Comparison of ENCODE assay signal across 1 cellular context in genomic region chr16:740764-741505, GRCh38.
TF ChIP-seq lines count a peak whose summit lies in the region.

TSS of gene CIAO3 (minus strand) at chr16:740997. CDS start at chr16:740985, 12 bp downstream.

TF ChIP-seq in K562, 482 proteins besides CTCF, POLR2A, EP300 and RAD21 (continued from another document and continues in another):
- TF ChIP-seq ZNF609 (CRISPR knock-in tag; IDR thresholded peaks at IDR 0.05; ENCODE audit: borderline replicate concordance) = no peak
- no peak for TF ChIP-seq HMG20B (CRISPR knock-in tag; IDR thresholded peaks at IDR 0.05)
- no peak for TF ChIP-seq GTF3C2 (IDR thresholded peaks at IDR 0.05; ENCODE audit: borderline replicate concordance, extremely low read depth, insufficient read length)
- 0 out of 2 replicates have a peak, but pooled peaks have one; percentile 10 for TF ChIP-seq KDM2B (CRISPR knock-in tag; IDR thresholded peaks at IDR 0.05)
- TF ChIP-seq ARNT (IDR thresholded peaks at IDR 0.05) = no peak
- TF ChIP-seq CBX8 (IDR thresholded peaks at IDR 0.05; ENCODE audit: borderline replicate concordance, extremely low read depth, low read depth, low read length, poor library complexity, severe bottlenecking) = no peak
- no peak for TF ChIP-seq GTF2F1 (IDR thresholded peaks at IDR 0.05; ENCODE audit: low read depth, low read length)
- TF ChIP-seq MED1 (CRISPR knock-in tag; IDR thresholded peaks at IDR 0.05; ENCODE audit: borderline replicate concordance) = no peak
- TF ChIP-seq NBN (IDR thresholded peaks at IDR 0.05; ENCODE audit: low read depth) = no peak
- peak; percentile 98 for TF ChIP-seq ARID4B (CRISPR knock-in tag; IDR thresholded peaks at IDR 0.05)
- no peak for TF ChIP-seq DLX4 (CRISPR knock-in tag; IDR thresholded peaks at IDR 0.05)
- no peak for TF ChIP-seq SRSF1 (IDR thresholded peaks at IDR 0.05; ENCODE audit: low read depth, low read length)
- TF ChIP-seq KAT8 (IDR thresholded peaks at IDR 0.05; ENCODE audit: low read depth) = no peak
- TF ChIP-seq NR2F6 (CRISPR knock-in tag; IDR thresholded peaks at IDR 0.05) = no peak
- peak; percentile 94 for TF ChIP-seq JUND (IDR thresholded peaks at IDR 0.05; ENCODE audit: borderline replicate concordance, low read depth, low read length)
- peak; percentile 91; the same call in 1 of the 3 replicates for TF ChIP-seq JUND (tag; IDR thresholded peaks at IDR 0.05; ENCODE audit: borderline replicate concordance, low read depth, low read length)
- TF ChIP-seq YY1 (IDR thresholded peaks at IDR 0.05; ENCODE audit: borderline replicate concordance in 1 of 3, control insufficient read depth in 1 of 3, extremely low read depth in 1 of 3, insufficient read depth in 3 of 3, insufficient read length in 1 of 3, insufficient replicate concordance in 2 of 3, low read depth in 1 of 3, low read length in 2 of 3) = peak; percentile 79 to 96 (median 93)
- no peak for TF ChIP-seq ZNF668 (CRISPR knock-in tag; IDR thresholded peaks at IDR 0.05)
- no peak for TF ChIP-seq RBM25 (IDR thresholded peaks at IDR 0.05; ENCODE audit: low read depth, low read length, severe bottlenecking)
- no peak for TF ChIP-seq ZNF23 (CRISPR knock-in tag; IDR thresholded peaks at IDR 0.05)
- TF ChIP-seq BRD4 (IDR thresholded peaks at IDR 0.05) = 0 out of 2 replicates have a peak, but pooled peaks have one; percentile 38
- peak; percentile 99 for TF ChIP-seq E2F8 (IDR thresholded peaks at IDR 0.05; ENCODE audit: low read depth, partially characterized antibody)
- TF ChIP-seq SRSF7 (optimal IDR thresholded peaks at IDR 0.05; ENCODE audit: low read depth, low read length) = no peak
- TF ChIP-seq ATF1 (CRISPR knock-in tag; IDR thresholded peaks at IDR 0.05) = peak; percentile 89
- peak; percentile 95 for TF ChIP-seq ATF1 (tag; IDR thresholded peaks at IDR 0.05)
- no peak for TF ChIP-seq MLLT1 (IDR thresholded peaks at IDR 0.05)
- no peak for TF ChIP-seq BCOR (IDR thresholded peaks at IDR 0.05)
- 0 out of 2 replicates have a peak, but pooled peaks have one; percentile 21 for TF ChIP-seq CBX5 (IDR thresholded peaks at IDR 0.05; ENCODE audit: borderline replicate concordance, low read depth)
- TF ChIP-seq POLR3A (IDR thresholded peaks at IDR 0.05; ENCODE audit: borderline replicate concordance, extremely low read depth, insufficient read depth, insufficient read length) = no peak
- TF ChIP-seq ZNF324 (CRISPR knock-in tag; IDR thresholded peaks at IDR 0.05) = no peak
- peak; percentile 64 for TF ChIP-seq HNRNPK (IDR thresholded peaks at IDR 0.05; ENCODE audit: low read depth, low read length, poor library complexity, severe bottlenecking)
- TF ChIP-seq NONO (IDR thresholded peaks at IDR 0.05; ENCODE audit: low read depth in 2 of 2, low read length in 1 of 2) = peak in 1 of 2 experiments; percentile 73; a peak in 3 of 4 replicates
- TF ChIP-seq ZNF280A (IDR thresholded peaks at IDR 0.05; ENCODE audit: low read depth, partially characterized antibody) = no peak
- peak; percentile 70; the same call in 1 of the 2 replicates for TF ChIP-seq E2F1 (CRISPR knock-in tag; IDR thresholded peaks at IDR 0.05)
- TF ChIP-seq CCNT2 (IDR thresholded peaks at IDR 0.05; ENCODE audit: borderline replicate concordance, extremely low read depth, insufficient read length, low read depth, low read length) = peak; percentile 87
- TF ChIP-seq ZBTB8A (IDR thresholded peaks at IDR 0.05; ENCODE audit: partially characterized antibody) = no peak
- TF ChIP-seq ZNF778 (CRISPR knock-in tag; IDR thresholded peaks at IDR 0.05) = no peak
- peak; percentile 54; the same call in 1 of the 2 replicates for TF ChIP-seq NR2C2 (CRISPR knock-in tag; IDR thresholded peaks at IDR 0.05)
- peak; percentile 86 for TF ChIP-seq NR2C2 (tag; IDR thresholded peaks at IDR 0.05)
